ENCODE assay signal across 8 cellular contexts in genomic region chr7:129169171-129169643, GRCh38. TPM values are rescaled to one million over a fixed set of nuclear protein-coding genes. Genes with fewer than 3 reads are reported as not detected.
DNase-seq lines count a peak whose midpoint lies in the region; ATAC-seq and TF ChIP-seq lines count a peak whose summit lies in the region.

No MANE protein-coding gene starts in this region.

- 1% methylated on average over 15 to 28 of the region's 46 CpGs for WGBS in testis, 2 donors

- H3K9me3 ChIP-seq in testis, result no peaks in the 10 kb centered on the region

- H3K4me3 Mint-ChIP-seq in mesothelial cell of epicardium, result peak overlapping the region; percentile 65

- TF ChIP-seq CTCF in mesothelial cell of epicardium (IDR thresholded peaks at IDR 0.05; ENCODE audit: unreplicated experiment) (no peak), testis (IDR thresholded peaks at IDR 0.05) (no peak)

- H3K27ac Mint-ChIP-seq in mesothelial cell of epicardium, result peak overlapping the region; percentile 48

- H3K4me3 ChIP-seq in testis, result peak overlapping the region; percentile 37 to 51

- H3K9me3 Mint-ChIP-seq in mesothelial cell of epicardium, result no peaks in the 10 kb centered on the region

- H3K36me3 Mint-ChIP-seq in mesothelial cell of epicardium, result no peaks in the 10 kb centered on the region

- intact Hi-C loops in testis (cut with DNase I; ENCODE audit: low total_unique reads), result no loop called here

- peaks cover 25% of the 10 kb centered on the region for H3K4me1 Mint-ChIP-seq in mesothelial cell of epicardium

- peaks cover 19% of the 10 kb centered on the region for H3K4me1 ChIP-seq in testis

- TF ChIP-seq POLR2A in testis (IDR thresholded peaks at IDR 0.05), result no peak

- H3K36me3 ChIP-seq in testis (ENCODE audit: low read depth, missing control alignments), result no peaks in the 10 kb centered on the region

- peak; percentile 36 for DNase-seq in activated gamma-delta T cell treated with Interleukin-2 at 50 U/mL for 16 hours
- DNase-seq in activated gamma-delta T cell (lab: John Stamatoyannopoulos, UW), result no peak
- peak in 3 of 5 donors; percentile 19 to 20 (median 19) for DNase-seq in T-helper 1 cell
- DNase-seq in dermis blood vessel endothelial cell, result peak; percentile 37
- DNase-seq in mesothelial cell of epicardium (ENCODE audit: low spot score in 2 of 2, unreplicated experiment in 2 of 2), result peak in 1 of 2 experiments; percentile 63
- DNase-seq in testis, result peak; percentile 64

- H3K27me3 ChIP-seq in testis, result no peaks in the 10 kb centered on the region

- H3K27me3 Mint-ChIP-seq in mesothelial cell of epicardium (ENCODE audit: low read depth), result peaks cover 30% of the 10 kb centered on the region

- H3K27ac ChIP-seq in testis, result peak overlapping the region; percentile 68 to 79

- ATAC-seq in GM19397 (IDR thresholded peaks at IDR 0.05; ENCODE audit: unreplicated experiment) (no peak), HG03520 (IDR thresholded peaks at IDR 0.05; ENCODE audit: unreplicated experiment) (no peak)

RNA-seq across cellular contexts. Expression of gene SMO, which starts 19.2 kb away (rescaled TPM):
- 3.2 and 5.8 TPM in 2 replicates for total RNA-seq in dermis blood vessel endothelial cell
- total RNA-seq in mesothelial cell of epicardium, result 134 to 135 TPM (median 134 TPM) in 3 replicates
- 10 to 100 TPM; 17.7 to 22.8 TPM for total RNA-seq in testis
- 11.9 TPM for polyA plus RNA-seq in testis (ENCODE audit: insufficient read depth, low read depth, low replicate concordance)

RNA-seq across cellular contexts. Expression of gene TSPAN33, which starts 24.7 kb away (rescaled TPM):
- total RNA-seq in dermis blood vessel endothelial cell (0.19 TPM in 1 of 2 replicates, not detected in the other), mesothelial cell of epicardium (6.4 to 7.4 TPM (median 7.0 TPM) in 3 replicates), testis (10 to 100 TPM; 25.7 to 35.7 TPM)
- polyA plus RNA-seq in testis (ENCODE audit: insufficient read depth, low read depth, low replicate concordance), result 35.9 TPM

RNA-seq across cellular contexts. Expression of gene AHCYL2, which starts 55.6 kb away (rescaled TPM):
- 20.9 and 25.6 TPM in 2 replicates for total RNA-seq in dermis blood vessel endothelial cell
- total RNA-seq in mesothelial cell of epicardium, result 22.8 to 23.9 TPM (median 23.3 TPM) in 3 replicates
- total RNA-seq in testis, result 10 to 100 TPM; 46.1 to 61.3 TPM
- polyA plus RNA-seq in testis (ENCODE audit: insufficient read depth, low read depth, low replicate concordance), result 26.4 TPM
